Comparison of ENCODE assay signal across 11 cellular contexts in genomic region chr11:40130427-40130826, GRCh38.
DNase-seq lines count a peak whose midpoint lies in the region; ATAC-seq and TF ChIP-seq lines count a peak whose summit lies in the region.
"Had no signal": no experiment of that assay in that cellular context is flagged by ENCODE, and none has a peak within 500 bp of the region (broad histone marks: within the 10 kb centered on the region; RNA-seq: fewer than 3 reads in every experiment).

No MANE protein-coding gene starts in this region.

- peaks cover 15% of the 10 kb centered on the region for H3K4me1 Mint-ChIP-seq in brain

- no peak overlapping the region for H3K14ac ChIP-seq in neuronal stem cell (ENCODE audit: low read length)

- H2BK5ac ChIP-seq in neuronal stem cell (ENCODE audit: low read length): no peak overlapping the region

- no peak overlapping the region for H4K8ac ChIP-seq in neuronal stem cell (ENCODE audit: low read depth, low read length)

- H3K36me3 ChIP-seq in neuronal stem cell (replicated peaks in 1 of 2; ENCODE audit: control insufficient read depth in 2 of 2, insufficient read depth in 2 of 2, low read length in 2 of 2): no peaks in the 10 kb centered on the region

- no peaks in the 10 kb centered on the region for H3K4me1 ChIP-seq in neuronal stem cell (ENCODE audit: control insufficient read depth in 2 of 2, insufficient read depth in 1 of 2, low read depth in 1 of 2, low read length in 2 of 2)

- H3K9me3 ChIP-seq in neuronal stem cell (replicated peaks in 1 of 2; ENCODE audit: control insufficient read depth in 2 of 2, insufficient read depth in 1 of 2, low read depth in 1 of 2, low read length in 2 of 2): no peaks in the 10 kb centered on the region

- H2BK15ac ChIP-seq in neuronal stem cell (ENCODE audit: low read length): no peak overlapping the region

- no peak overlapping the region for H3K4me2 ChIP-seq in neuronal stem cell (ENCODE audit: insufficient read depth, low read length, poor library complexity, severe bottlenecking)

- H3K27me3 Mint-ChIP-seq in brain: peaks cover 3% of the 10 kb centered on the region

- no peaks in the 10 kb centered on the region for H3K27me3 ChIP-seq in neuronal stem cell (ENCODE audit: control insufficient read depth in 3 of 3, insufficient read depth in 3 of 3, low read depth in 1 of 3, low read length in 3 of 3)

- H3K18ac ChIP-seq in neuronal stem cell (ENCODE audit: low read length): no peak overlapping the region

- in situ Hi-C loops in GM13977 (cut with MboI; ENCODE audit: low pct_unique_long_range_greater_than_20kb, low sequenced_read_pairs, unreplicated experiment): no loop called here

- DNase-seq in GM13977 (ENCODE audit: low spot score): no peak
- DNase-seq in M059J (ENCODE audit: low read depth): peak; percentile 5
- peak; percentile 1 for DNase-seq in neuronal stem cell (ENCODE audit: low spot score)
- no peak for DNase-seq in epidermal melanocyte (ENCODE audit: insufficient read length, low spot score)
- DNase-seq: activated CD4-positive, CD25-positive, alpha-beta regulatory T cell treated with anti-CD3 and anti-CD28 coated beads, Interleukin-2, amount 50 U/mL, for 72 hours; activated naive CD4-positive, alpha-beta T cell treated with anti-CD3 and anti-CD28 coated beads, Interleukin-2, amount 50 U/mL, for 16 hours; IMR-90 had no signal

- no CpG with 5 or more reads among the region's 1 CpG for WGBS in neuronal stem cell (ENCODE audit: extremely low coverage in 2 of 2, insufficient read length in 2 of 2, insufficient replicate concordance in 1 of 2), 2 donors

- H2AFZ ChIP-seq in neuronal stem cell (ENCODE audit: low read length): peak overlapping the region; percentile 42

- H3K23ac ChIP-seq in neuronal stem cell (ENCODE audit: low read depth, low read length, poor library complexity): no peak overlapping the region

- no peak overlapping the region for H3K9ac ChIP-seq in neuronal stem cell (ENCODE audit: low read depth, low read length, poor library complexity)

- ATAC-seq in GM21723 (IDR thresholded peaks at IDR 0.05; ENCODE audit: unreplicated experiment) (no peak), HG03280 (IDR thresholded peaks at IDR 0.05; ENCODE audit: unreplicated experiment) (no peak), HG03565 (IDR thresholded peaks at IDR 0.05; ENCODE audit: unreplicated experiment) (no peak)

- H3K4me3 ChIP-seq in neuronal stem cell (ENCODE audit: low read length in 2 of 2): no peak overlapping the region

- H2BK120ac ChIP-seq in neuronal stem cell (ENCODE audit: low read depth, low read length): no peak overlapping the region

- no peaks in the 10 kb centered on the region for H3K9me3 Mint-ChIP-seq in brain

- H2BK12ac ChIP-seq in neuronal stem cell (ENCODE audit: low read length): no peak overlapping the region

- peak overlapping the region in 2 of 5 experiments; percentile 24 to 25 for H3K27ac Mint-ChIP-seq in brain

- H3K4me3 Mint-ChIP-seq in brain: no peak overlapping the region

- H2AK5ac ChIP-seq in neuronal stem cell (ENCODE audit: low read depth, low read length): no peak overlapping the region

- H4K91ac ChIP-seq in neuronal stem cell (ENCODE audit: low read depth, low read length, poor library complexity): no peak overlapping the region

- H3K4ac ChIP-seq in neuronal stem cell (ENCODE audit: low read length): no peak overlapping the region

- no peak overlapping the region for H3K27ac ChIP-seq in neuronal stem cell (replicated peaks; ENCODE audit: low read length)

- H3K79me1 ChIP-seq in neuronal stem cell (ENCODE audit: low read depth, low read length): no peaks in the 10 kb centered on the region

- no peaks in the 10 kb centered on the region for H3K36me3 Mint-ChIP-seq in brain

- peak; percentile 23 for TF ChIP-seq CTCF in GM13977 (IDR thresholded peaks at IDR 0.05; ENCODE audit: extremely low read depth, insufficient read depth, missing control alignments)
- peak; percentile 57 to 68 for TF ChIP-seq CTCF in brain (conservative IDR thresholded peaks at IDR 0.05)

Comparison
In these comparisons a context has a peak if more than half of its experiments do, and no peak if none do; other contexts are left out.
1. DNase-seq: peak in M059J (single experiment) and neuronal stem cell (single experiment); none in GM13977 (single experiment) and epidermal melanocyte (single experiment).